Comparison of ENCODE assay signal across 22 cellular contexts in genomic region chr1:208013210-208013609, GRCh38.
"Had no signal": no experiment of that assay in that cellular context is flagged by ENCODE, and none has a peak within 500 bp of the region (broad histone marks: within the 10 kb centered on the region; RNA-seq: fewer than 3 reads in every experiment).

No MANE protein-coding gene starts in this region.

- H3K36me3 Mint-ChIP-seq: naive thymus-derived CD4-positive, alpha-beta T cell; stimulated activated memory B cell treated with anti-CD40 and anti-IgM and Interleukin-4, amounts not matched to agents 10 μg/mL and 1 μg/mL and 100 μg/mL, for 72 hours had no signal

- DNase-seq: cortex of kidney; dorsolateral prefrontal cortex; effector CD8-positive, alpha-beta T cell; foreskin melanocyte; head of caudate nucleus; kidney; left cardiac atrium; left ventricle myocardium inferior; naive thymus-derived CD4-positive, alpha-beta T cell; nephron progenitor cell; posterior cingulate gyrus; spleen; stimulated activated CD4-positive, alpha-beta T cell treated with anti-CD3 and anti-CD28 coated beads, Interleukin-15, amount 100 ng/mL, for 24 hours; stimulated activated CD4-positive, alpha-beta T cell treated with anti-CD3 and anti-CD28 coated beads, Interleukin-1b, Interleukin-23, amount 100 ng/mL, for 48 hours; stimulated activated CD4-positive, alpha-beta T cell treated with anti-CD3 and anti-CD28 coated beads, Interleukin-4, amount 100 ng/mL, for 24 hours; testis had no signal

- H3K4me3 Mint-ChIP-seq: naive thymus-derived CD4-positive, alpha-beta T cell; nephron progenitor cell; stimulated activated memory B cell treated with anti-CD40 and anti-IgM and Interleukin-4, amounts not matched to agents 10 μg/mL and 1 μg/mL and 100 μg/mL, for 72 hours; stimulated activated naive CD8-positive, alpha-beta T cell treated with anti-CD3 and anti-CD28 coated beads, Interleukin-15, Interleukin-2, amounts not matched to agents 100 ng/mL and 50 ng/mL, for 24 hours had no signal

- H3K4me3 ChIP-seq: dorsolateral prefrontal cortex, hepatocyte, left ventricle myocardium inferior, lung, spleen, testis, tibial nerve had no signal

- H3K27me3 Mint-ChIP-seq: stimulated activated naive CD8-positive, alpha-beta T cell treated with anti-CD3 and anti-CD28 coated beads, Interleukin-15, Interleukin-2, amounts not matched to agents 100 ng/mL and 50 ng/mL, for 24 hours had no signal

- H3K9me3 ChIP-seq: left ventricle myocardium inferior, spleen, testis, tibial nerve had no signal

- H3K27ac ChIP-seq: dorsolateral prefrontal cortex, hepatocyte, left ventricle myocardium inferior, spleen, testis, tibial nerve had no signal

- H3K27me3 ChIP-seq: hepatocyte, testis, tibial nerve had no signal

- H3K4me1 ChIP-seq: spleen, tibial nerve had no signal

- H3K36me3 ChIP-seq: left ventricle myocardium inferior, spleen, tibial nerve had no signal

- ATAC-seq: left cardiac atrium; naive thymus-derived CD4-positive, alpha-beta T cell; sciatic nerve; stimulated activated memory B cell treated with anti-CD40 and anti-IgM and Interleukin-4, amounts not matched to agents 10 μg/mL and 1 μg/mL and 100 μg/mL, for 72 hours had no signal

- H3K4me1 Mint-ChIP-seq: stimulated activated memory B cell treated with anti-CD40 and anti-IgM and Interleukin-4, amounts not matched to agents 10 μg/mL and 1 μg/mL and 100 μg/mL, for 72 hours had no signal

- H3K27ac Mint-ChIP-seq: naive thymus-derived CD4-positive, alpha-beta T cell; nephron progenitor cell; stimulated activated memory B cell treated with anti-CD40 and anti-IgM and Interleukin-4, amounts not matched to agents 10 μg/mL and 1 μg/mL and 100 μg/mL, for 72 hours; stimulated activated naive CD8-positive, alpha-beta T cell treated with anti-CD3 and anti-CD28 coated beads, Interleukin-15, Interleukin-2, amounts not matched to agents 100 ng/mL and 50 ng/mL, for 24 hours had no signal

- H3K9me3 Mint-ChIP-seq: naive thymus-derived CD4-positive, alpha-beta T cell; nephron progenitor cell; stimulated activated memory B cell treated with anti-CD40 and anti-IgM and Interleukin-4, amounts not matched to agents 10 μg/mL and 1 μg/mL and 100 μg/mL, for 72 hours; stimulated activated naive CD8-positive, alpha-beta T cell treated with anti-CD3 and anti-CD28 coated beads, Interleukin-15, Interleukin-2, amounts not matched to agents 100 ng/mL and 50 ng/mL, for 24 hours had no signal
